Comparison of ENCODE assay signal across 25 cellular contexts in the genomic region with DNA sequence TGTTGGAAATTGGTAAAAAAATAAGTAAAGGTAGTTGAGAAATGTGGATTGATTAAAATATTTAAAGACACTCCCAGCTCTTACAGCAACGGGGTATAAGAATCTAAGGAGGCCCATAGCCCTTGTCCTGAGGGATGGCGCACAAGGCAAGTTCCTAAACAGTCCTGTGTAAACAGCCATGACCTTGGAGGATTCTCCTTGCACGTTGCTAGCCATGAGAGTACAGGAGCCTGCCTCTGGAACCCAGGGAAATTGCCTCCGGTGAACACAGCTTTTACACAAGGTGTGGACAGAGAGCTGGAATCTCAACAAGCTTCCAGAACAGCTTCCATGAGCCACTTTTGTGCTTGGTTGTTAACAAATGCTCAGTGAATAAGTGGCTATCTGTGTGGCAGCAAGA.
"Had no signal": no experiment of that assay in that cellular context is flagged by ENCODE, and none has a peak within 500 bp of the region (broad histone marks: within the 10 kb centered on the region; RNA-seq: fewer than 3 reads in every experiment).

No MANE protein-coding gene starts in this region.

- H3K27ac ChIP-seq: hepatocyte, lower lobe of right lung, parathyroid adenoma, psoas muscle, skin epidermis, stomach, testis, tibial artery, uterus had no signal

- H3K4me1 Mint-ChIP-seq: nephron, neural crest cell had no signal

- H3K27ac Mint-ChIP-seq: naive thymus-derived CD8-positive, alpha-beta T cell; nephron; stimulated activated naive B cell treated with anti-CD40 and anti-IgM and Interleukin-4, amounts not matched to agents 10 μg/mL and 1 μg/mL and 100 μg/mL, for 72 hours; type B pancreatic cell had no signal

- H3K9me3 ChIP-seq: heart right ventricle, lower lobe of right lung, psoas muscle, stomach, testis, tibial artery, uterus had no signal

- H3K27me3 ChIP-seq: heart right ventricle, hepatocyte, stomach, testis, tibial artery, uterus had no signal

- H3K4me2 ChIP-seq: hepatocyte had no signal

- H3K79me2 ChIP-seq: hepatocyte, parathyroid adenoma had no signal

- ATAC-seq: lower lobe of right lung; naive thymus-derived CD8-positive, alpha-beta T cell; psoas muscle; sciatic nerve; stimulated activated naive B cell treated with anti-CD40 and anti-IgM and Interleukin-4, amounts not matched to agents 10 μg/mL and 1 μg/mL and 100 μg/mL, for 72 hours; stimulated activated naive CD8-positive, alpha-beta T cell treated with anti-CD3 and anti-CD28 coated beads, Interleukin-15, Interleukin-2, amounts not matched to agents 100 U/mL and 50 U/mL, for 24 hours had no signal

- H3K4me3 Mint-ChIP-seq: naive thymus-derived CD8-positive, alpha-beta T cell; nephron; neural crest cell; stimulated activated naive B cell treated with anti-CD40 and anti-IgM and Interleukin-4, amounts not matched to agents 10 μg/mL and 1 μg/mL and 100 μg/mL, for 72 hours; type B pancreatic cell had no signal

- H3K36me3 Mint-ChIP-seq: naive thymus-derived CD8-positive, alpha-beta T cell; stimulated activated naive B cell treated with anti-CD40 and anti-IgM and Interleukin-4, amounts not matched to agents 10 μg/mL and 1 μg/mL and 100 μg/mL, for 72 hours had no signal

- H3K36me3 ChIP-seq: heart right ventricle, lower lobe of right lung, stomach, tibial artery, uterus had no signal

- H3K4me3 ChIP-seq: heart right ventricle, hepatocyte, lower lobe of right lung, psoas muscle, skin epidermis, stomach, testis, tibial artery, uterus had no signal

- DNase-seq: heart right ventricle; islet precursor cell; lower lobe of right lung; mammary epithelial cell; mesenchymal stem cell; naive thymus-derived CD8-positive, alpha-beta T cell; nucleus accumbens; psoas muscle; stimulated activated CD4-positive, alpha-beta T cell treated with anti-CD3 and anti-CD28 coated beads, Interleukin-12 subunit alpha, Interleukin-12 subunit beta, amount 100 ng/mL, for 4 hours; stimulated activated CD4-positive, alpha-beta T cell treated with anti-CD3 and anti-CD28 coated beads, Interleukin-15, amount 100 ng/mL, for 24 hours; stimulated activated CD4-positive, alpha-beta T cell treated with anti-CD3 and anti-CD28 coated beads, Interleukin-2, amount 100 ng/mL, for 24 hours; stimulated activated CD4-positive, alpha-beta T cell treated with anti-CD3 and anti-CD28 coated beads, Interleukin-4, amount 100 ng/mL, for 1 hour; stimulated activated naive B cell treated with anti-CD40 and anti-IgM and Interleukin-4, amounts not matched to agents 10 μg/mL and 1 μg/mL and 100 μg/mL, for 72 hours; stimulated activated naive CD8-positive, alpha-beta T cell treated with anti-CD3 and anti-CD28 coated beads, Interleukin-15, Interleukin-2, amounts not matched to agents 100 U/mL and 50 U/mL, for 24 hours; stomach; testis; tibial artery; uterus had no signal

- H3K9me3 Mint-ChIP-seq: naive thymus-derived CD8-positive, alpha-beta T cell; nephron; stimulated activated naive B cell treated with anti-CD40 and anti-IgM and Interleukin-4, amounts not matched to agents 10 μg/mL and 1 μg/mL and 100 μg/mL, for 72 hours had no signal

- H3K4me1 ChIP-seq: lower lobe of right lung, parathyroid adenoma, psoas muscle, stomach, testis, tibial artery, uterus had no signal

- H3K9ac ChIP-seq: parathyroid adenoma had no signal

- H2AFZ ChIP-seq: hepatocyte, parathyroid adenoma had no signal

- H3K27me3 Mint-ChIP-seq: stimulated activated naive B cell treated with anti-CD40 and anti-IgM and Interleukin-4, amounts not matched to agents 10 μg/mL and 1 μg/mL and 100 μg/mL, for 72 hours; type B pancreatic cell had no signal
